ENCODE assay signal across 1 cellular context in genomic region chr3:14125193-14126016, GRCh38.
TF ChIP-seq lines count a peak whose summit lies in the region.

No MANE protein-coding gene starts in this region.

TF ChIP-seq in K562, 482 proteins besides CTCF, POLR2A, EP300 and RAD21 (continues in another document):
- TF ChIP-seq ZNF75A (CRISPR knock-in tag; IDR thresholded peaks at IDR 0.05) = peak; percentile 90
- TF ChIP-seq HNRNPLL (IDR thresholded peaks at IDR 0.05; ENCODE audit: low read depth, low read length, poor library complexity, severe bottlenecking) = peak; percentile 29
- TF ChIP-seq FIP1L1 (IDR thresholded peaks at IDR 0.05; ENCODE audit: low read depth, low read length, poor library complexity, severe bottlenecking) = no peak
- peak; percentile 95 for TF ChIP-seq ATF3 (IDR thresholded peaks at IDR 0.05)
- no peak for TF ChIP-seq ATF3 (CRISPR knock-in tag; conservative IDR thresholded peaks at IDR 0.05)
- peak; percentile 72 for TF ChIP-seq SMAD4 (CRISPR knock-in tag; conservative IDR thresholded peaks at IDR 0.05)
- no peak for TF ChIP-seq RFX5 (IDR thresholded peaks at IDR 0.05; ENCODE audit: low read depth, low read length)
- 0 out of 2 replicates have a peak, but pooled peaks have one; percentile 27 for TF ChIP-seq ZNF511 (CRISPR knock-in tag; IDR thresholded peaks at IDR 0.05)
- peak; percentile 75; the same call in 1 of the 2 replicates for TF ChIP-seq ZNF3 (CRISPR knock-in tag; IDR thresholded peaks at IDR 0.05)
- TF ChIP-seq MEF2D (tag; conservative IDR thresholded peaks at IDR 0.05; ENCODE audit: low read depth) = no peak
- no peak for TF ChIP-seq ZFP36 (IDR thresholded peaks at IDR 0.05; ENCODE audit: low read depth, low read length, partially characterized antibody)
- 0 out of 2 replicates have a peak, but pooled peaks have one; percentile 16 for TF ChIP-seq SMARCC2 (IDR thresholded peaks at IDR 0.05; ENCODE audit: low read depth)
- TF ChIP-seq NKRF (IDR thresholded peaks at IDR 0.05; ENCODE audit: borderline replicate concordance) = peak; percentile 84
- TF ChIP-seq ZBTB9 (CRISPR knock-in tag; IDR thresholded peaks at IDR 0.05) = no peak
- TF ChIP-seq CEBPG (CRISPR knock-in tag; IDR thresholded peaks at IDR 0.05) = 0 out of 2 replicates have a peak, but pooled peaks have one; percentile 5
- no peak for TF ChIP-seq CEBPG (tag; conservative IDR thresholded peaks at IDR 0.05 in 1 of 2, IDR thresholded peaks at IDR 0.05 in 1 of 2)
- peak; percentile 75 for TF ChIP-seq EGR1 (conservative IDR thresholded peaks at IDR 0.05)
- TF ChIP-seq BDP1 (IDR thresholded peaks at IDR 0.05; ENCODE audit: insufficient read depth, insufficient read length) = no peak
- no peak for TF ChIP-seq SIRT6 (IDR thresholded peaks at IDR 0.05; ENCODE audit: low read depth, low read length)
- peak in 1 of 2 experiments; percentile 18 for TF ChIP-seq E2F6 (IDR thresholded peaks at IDR 0.05; ENCODE audit: borderline replicate concordance in 1 of 2, extremely low read depth in 1 of 2, insufficient read depth in 1 of 2, insufficient read length in 1 of 2, low read depth in 1 of 2, low read length in 1 of 2, poor library complexity in 1 of 2, severe bottlenecking in 1 of 2)
- no peak for TF ChIP-seq ETS2 (tag; IDR thresholded peaks at IDR 0.05; ENCODE audit: borderline replicate concordance, poor library complexity, severe bottlenecking)
- TF ChIP-seq DMBX1 (CRISPR knock-in tag; IDR thresholded peaks at IDR 0.05; ENCODE audit: borderline replicate concordance) = no peak
- TF ChIP-seq ZFX (CRISPR knock-in tag; IDR thresholded peaks at IDR 0.05) = no peak
- no peak for TF ChIP-seq ZNF124 (CRISPR knock-in tag; IDR thresholded peaks at IDR 0.05)
- no peak for TF ChIP-seq GABPA (tag; conservative IDR thresholded peaks at IDR 0.05; ENCODE audit: low read depth)
- TF ChIP-seq RAD51 (IDR thresholded peaks at IDR 0.05; ENCODE audit: borderline replicate concordance, low read depth) = no peak
- no peak for TF ChIP-seq CHD2 (IDR thresholded peaks at IDR 0.05; ENCODE audit: low read depth, low read length)
- peak; percentile 36; the same call in 1 of the 2 replicates for TF ChIP-seq DDX20 (tag; IDR thresholded peaks at IDR 0.05; ENCODE audit: low read depth)
- TF ChIP-seq NEUROD1 (IDR thresholded peaks at IDR 0.05; ENCODE audit: borderline replicate concordance, low read depth, low read length, partially characterized antibody) = no peak
- TF ChIP-seq HDAC2 (IDR thresholded peaks at IDR 0.05) = peak; percentile 92
- peak; percentile 7 for TF ChIP-seq TFAP4 (CRISPR knock-in tag; IDR thresholded peaks at IDR 0.05; ENCODE audit: borderline replicate concordance)
- 0 out of 2 replicates have a peak, but pooled peaks have one; percentile 36 for TF ChIP-seq ZBTB26 (CRISPR knock-in tag; IDR thresholded peaks at IDR 0.05)
- no peak for TF ChIP-seq ZNF778 (CRISPR knock-in tag; IDR thresholded peaks at IDR 0.05)
- no peak for TF ChIP-seq ESRRA (IDR thresholded peaks at IDR 0.05; ENCODE audit: borderline replicate concordance, low read depth)
- no peak for TF ChIP-seq ZNF696 (CRISPR knock-in tag; conservative IDR thresholded peaks at IDR 0.05)
- TF ChIP-seq HNRNPK (IDR thresholded peaks at IDR 0.05; ENCODE audit: low read depth, low read length, poor library complexity, severe bottlenecking) = no peak
- TF ChIP-seq CBX5 (IDR thresholded peaks at IDR 0.05; ENCODE audit: borderline replicate concordance, low read depth) = no peak
- no peak for TF ChIP-seq CCNT2 (IDR thresholded peaks at IDR 0.05; ENCODE audit: borderline replicate concordance, extremely low read depth, insufficient read length, low read depth, low read length)
- TF ChIP-seq GTF2A2 (tag; IDR thresholded peaks at IDR 0.05) = 0 out of 2 replicates have a peak, but pooled peaks have one; percentile 30
- peak; percentile 66; the same call in 1 of the 2 replicates for TF ChIP-seq CREB3 (tag; conservative IDR thresholded peaks at IDR 0.05; ENCODE audit: low read depth)
- peak in 1 of 2 experiments; percentile 73; a peak in 1 of 4 replicates for TF ChIP-seq SRF (CRISPR knock-in tag; IDR thresholded peaks at IDR 0.05)
- no peak for TF ChIP-seq NRF1 (conservative IDR thresholded peaks at IDR 0.05 in 1 of 2, IDR thresholded peaks at IDR 0.05 in 1 of 2)
- TF ChIP-seq VEZF1 (CRISPR knock-in tag; IDR thresholded peaks at IDR 0.05) = peak; percentile 42
- TF ChIP-seq CLOCK (CRISPR knock-in tag; IDR thresholded peaks at IDR 0.05; ENCODE audit: borderline replicate concordance) = no peak
- TF ChIP-seq AFF4 (CRISPR knock-in tag; IDR thresholded peaks at IDR 0.05) = 0 out of 2 replicates have a peak, but pooled peaks have one; percentile 39
- no peak for TF ChIP-seq ZNF311 (CRISPR knock-in tag; IDR thresholded peaks at IDR 0.05)
- no peak for TF ChIP-seq KDM1A (IDR thresholded peaks at IDR 0.05)
- no peak for TF ChIP-seq RBM17 (IDR thresholded peaks at IDR 0.05; ENCODE audit: borderline replicate concordance, low read depth, low read length)
